12 cellular contexts compared by ENCODE assay signal in the genomic region with DNA sequence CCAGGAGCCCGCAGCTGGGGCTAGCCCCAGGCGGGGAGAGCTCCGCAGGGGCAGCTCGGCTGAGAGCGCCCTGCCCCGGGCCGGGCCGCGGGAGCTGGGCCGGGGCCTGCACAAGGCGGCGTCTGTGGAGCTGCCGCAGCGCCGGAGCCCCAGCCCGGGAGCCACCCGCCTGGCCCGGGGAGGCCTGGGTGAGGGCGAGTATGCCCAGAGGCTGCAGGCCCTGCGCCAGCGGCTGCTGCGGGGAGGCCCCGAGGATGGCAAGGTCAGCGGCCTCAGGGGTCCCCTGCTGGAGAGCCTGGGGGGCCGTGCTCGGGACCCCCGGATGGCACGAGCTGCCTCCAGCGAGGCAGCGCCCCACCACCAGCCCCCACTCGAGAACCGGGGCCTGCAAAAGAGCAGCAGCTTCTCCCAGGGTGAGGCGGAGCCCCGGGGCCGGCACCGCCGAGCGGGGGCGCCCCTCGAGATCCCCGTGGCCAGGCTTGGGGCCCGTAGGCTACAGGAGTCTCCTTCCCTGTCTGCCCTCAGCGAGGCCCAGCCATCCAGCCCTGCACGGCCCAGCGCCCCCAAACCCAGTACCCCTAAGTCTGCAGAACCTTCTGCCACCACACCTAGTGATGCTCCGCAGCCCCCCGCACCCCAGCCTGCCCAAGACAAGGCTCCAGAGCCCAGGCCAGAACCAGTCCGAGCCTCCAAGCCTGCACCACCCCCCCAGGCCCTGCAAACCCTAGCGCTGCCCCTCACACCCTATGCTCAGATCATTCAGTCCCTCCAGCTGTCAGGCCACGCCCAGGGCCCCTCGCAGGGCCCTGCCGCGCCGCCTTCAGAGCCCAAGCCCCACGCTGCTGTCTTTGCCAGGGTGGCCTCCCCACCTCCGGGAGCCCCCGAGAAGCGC. TPM values are rescaled to one million over a fixed set of nuclear protein-coding genes. Genes with fewer than 3 reads are reported as not detected.
DNase-seq lines count a peak whose midpoint lies in the region; ATAC-seq and TF ChIP-seq lines count a peak whose summit lies in the region.
"Had no signal": no experiment of that assay in that cellular context is flagged by ENCODE, and none has a peak within 500 bp of the region (broad histone marks: within the 10 kb centered on the region; RNA-seq: fewer than 3 reads in every experiment).

No MANE protein-coding gene starts in this region.

- no peak overlapping the region for H3K9ac ChIP-seq in stomach smooth muscle (ENCODE audit: low read length in 2 of 2)
- H3K9ac ChIP-seq: KMS-11 had no signal

- CTCF ChIA-PET in activated CD4-positive, alpha-beta T cell treated with anti-CD3 and anti-CD28 coated beads for 36 hours (lab: Charles Lee), result interaction anchor here (1.1 to 2.6 kb wide), 2 partner anchors 15 to 46 kb away, joined by 4 to 12 read pairs; a partner anchor contains a TSS

- POLR2A ChIA-PET in activated CD4-positive, alpha-beta T cell treated with anti-CD3 and anti-CD28 coated beads for 36 hours (lab: Charles Lee), result no interaction called here

- H3K36me3 ChIP-seq in ascending aorta (peaks cover 92 to 96% of the 10 kb centered on the region in 2 donors), mesodermal cell (ENCODE audit: control insufficient read depth, insufficient read depth, low read length) (peaks cover 4% of the 10 kb centered on the region), stomach smooth muscle (ENCODE audit: control insufficient read depth in 2 of 2, insufficient read depth in 2 of 2, low read length in 2 of 2) (peaks cover 55 to 56% of the 10 kb centered on the region in 2 donors), ovary (no peaks in the 10 kb centered on the region)
- H3K36me3 ChIP-seq: left lung had no signal

- H3K4me1 ChIP-seq in ascending aorta, result no peaks in the 10 kb centered on the region
- peaks cover 14% of the 10 kb centered on the region for H3K4me1 ChIP-seq in mesodermal cell (ENCODE audit: control insufficient read depth, insufficient read depth, low read length, poor library complexity, severe bottlenecking)
- peaks cover 30% of the 10 kb centered on the region for H3K4me1 ChIP-seq in stomach smooth muscle (ENCODE audit: control insufficient read depth, insufficient read depth, low read length)
- H3K4me1 ChIP-seq in ovary (ENCODE audit: insufficient read depth), result peaks cover 1% of the 10 kb centered on the region

- H3K27ac Mint-ChIP-seq in activated CD4-positive, alpha-beta T cell treated with anti-CD3 and anti-CD28 coated beads for 36 hours, result no peak overlapping the region

- TF ChIP-seq CTCF in ascending aorta (IDR thresholded peaks at IDR 0.05), result no peak
- no peak for TF ChIP-seq CTCF in ovary (IDR thresholded peaks at IDR 0.05)

- H3K9me3 ChIP-seq in ascending aorta (no peaks in the 10 kb centered on the region), mesodermal cell (ENCODE audit: control insufficient read depth, low read length) (no peaks in the 10 kb centered on the region), stomach smooth muscle (ENCODE audit: control insufficient read depth in 2 of 2, low read length in 2 of 2) (no peaks in the 10 kb centered on the region), ovary (no peaks in the 10 kb centered on the region)
- H3K9me3 ChIP-seq: left lung had no signal

- DNase-seq in activated CD4-positive, alpha-beta T cell treated with anti-CD3 and anti-CD28 coated beads for 36 hours, result no peak
- no peak for DNase-seq in activated CD4-positive, alpha-beta T cell treated with anti-CD3 and anti-CD28 coated beads, Interleukin-2, amount 50 U/mL, for 4 hours
- DNase-seq in ascending aorta (ENCODE audit: low spot score in 2 of 2) (no peak), ovary (no peak), GDM1 (lab: John Stamatoyannopoulos, UW) (no peak)

- 53 to 60% methylated on average over 48 to 55 of the region's 58 CpGs for WGBS in mesodermal cell (ENCODE audit: insufficient coverage in 2 of 2), 2 experiments
- 54 to 60% (median 55%) methylated on average over 40 to 58 of the region's 58 CpGs for WGBS in ovary, 3 donors

- no peaks in the 10 kb centered on the region for H3K9me3 Mint-ChIP-seq in activated CD4-positive, alpha-beta T cell treated with anti-CD3 and anti-CD28 coated beads for 36 hours (ENCODE audit: low read depth)

- peak overlapping the region; percentile 15 for H3K4me3 Mint-ChIP-seq in activated CD4-positive, alpha-beta T cell treated with anti-CD3 and anti-CD28 coated beads for 36 hours

- ATAC-seq in activated CD4-positive, alpha-beta T cell treated with anti-CD3 and anti-CD28 coated beads for 36 hours, result peak; percentile 38
- no peak for ATAC-seq in GM21515 (IDR thresholded peaks at IDR 0.05; ENCODE audit: unreplicated experiment)

- H3K27me3 Mint-ChIP-seq in activated CD4-positive, alpha-beta T cell treated with anti-CD3 and anti-CD28 coated beads for 36 hours, result peaks cover 27% of the 10 kb centered on the region

- TF ChIP-seq POLR2A in ovary (IDR thresholded peaks at IDR 0.05), result no peak

- H3K36me3 Mint-ChIP-seq in activated CD4-positive, alpha-beta T cell treated with anti-CD3 and anti-CD28 coated beads for 36 hours (ENCODE audit: low read depth), result no peaks in the 10 kb centered on the region

- no peak for TF ChIP-seq EP300 in ovary (IDR thresholded peaks at IDR 0.05)

- H3K27me3 ChIP-seq in ascending aorta (no peaks in the 10 kb centered on the region), stomach smooth muscle (ENCODE audit: control insufficient read depth in 1 of 2, insufficient read depth in 2 of 2, low read length in 2 of 2) (peaks cover 4 to 8% of the 10 kb centered on the region in 2 donors), ovary (no peaks in the 10 kb centered on the region)

- peak overlapping the region; percentile 14 to 42 for H3K27ac ChIP-seq in ascending aorta
- no peak overlapping the region for H3K27ac ChIP-seq in mesodermal cell (ENCODE audit: low read depth, low read length, severe bottlenecking)
- peak overlapping the region; percentile 70 for H3K27ac ChIP-seq in stomach smooth muscle (ENCODE audit: low read length)
- H3K27ac ChIP-seq in ovary, result no peak overlapping the region
- H3K27ac ChIP-seq: KMS-11, left lung had no signal

- H3K4me1 Mint-ChIP-seq in activated CD4-positive, alpha-beta T cell treated with anti-CD3 and anti-CD28 coated beads for 36 hours, result peaks cover 6% of the 10 kb centered on the region

- no peak overlapping the region for H3K4me3 ChIP-seq in ascending aorta
- peak overlapping the region; percentile 11 for H3K4me3 ChIP-seq in mesodermal cell (ENCODE audit: extremely low read depth, insufficient read depth, low read length, poor library complexity, severe bottlenecking)
- no peak overlapping the region for H3K4me3 ChIP-seq in stomach smooth muscle (ENCODE audit: low read length in 2 of 2)
- H3K4me3 ChIP-seq in ovary, result no peak overlapping the region
- H3K4me3 ChIP-seq: left lung had no signal

- intact Hi-C loops in activated CD4-positive, alpha-beta T cell treated with anti-CD3 and anti-CD28 coated beads for 36 hours (cut with DNase I, micrococcal nuclease), result no loop called here
- intact Hi-C loops in ascending aorta (cut with DNase I) (no loop called here), ovary (cut with DNase I) (loop anchor here in 1 of 4 donors (2.0 kb wide), 1 partner anchor 41 kb away; no protein-coding TSS in a partner anchor)

RNA-seq across cellular contexts. Expression of a gene that starts 15.0 kb away (rescaled TPM):
- total RNA-seq in activated CD4-positive, alpha-beta T cell treated with anti-CD3 and anti-CD28 coated beads for 36 hours, result 10 to 100 TPM; 35.2 to 35.5 TPM
- total RNA-seq in ascending aorta (11.4 TPM), ovary (10 to 100 TPM; 14.2 to 35.7 (median 23.7) TPM)
- 37.9 TPM for polyA plus RNA-seq in mesodermal cell (2013, experiment 1 of 2)
- polyA plus RNA-seq in mesodermal cell (2013, experiment 2 of 2), result 33.5 TPM
- 10 to 100 TPM; 20.0 to 33.7 TPM for polyA plus RNA-seq in ovary

RNA-seq across cellular contexts. Expression of a gene that starts 30.6 kb away (rescaled TPM):
- total RNA-seq in activated CD4-positive, alpha-beta T cell treated with anti-CD3 and anti-CD28 coated beads for 36 hours, result not detected
- total RNA-seq in ascending aorta (not detected), ovary (under 1 TPM in 3 of 7 donors, not detected in 4; 0.10 to 0.28 (median 0.24) TPM)
- polyA plus RNA-seq in mesodermal cell (2013, experiment 1 of 2), result 0.59 TPM
- 0.71 TPM for polyA plus RNA-seq in mesodermal cell (2013, experiment 2 of 2)
- polyA plus RNA-seq in ovary, result under 1 TPM in 1 of 2 donors, not detected in 1; 0.05 TPM
- total RNA-seq: Daoy, left lung, SK-MEL-5 had no signal

RNA-seq across cellular contexts. Expression of a gene that starts 49.1 kb away (rescaled TPM):
- total RNA-seq in activated CD4-positive, alpha-beta T cell treated with anti-CD3 and anti-CD28 coated beads for 36 hours, result 1 to 10 TPM in 1 of 2 experiments, under 1 TPM in 1; 0.89 to 1.4 TPM
- total RNA-seq in ascending aorta, result 390 TPM
- polyA plus RNA-seq in mesodermal cell (2013, experiment 1 of 2), result 46.3 TPM
- 41.5 TPM for polyA plus RNA-seq in mesodermal cell (2013, experiment 2 of 2)
- total RNA-seq in ovary, result 10 to 100 TPM; 13.9 to 79.7 (median 29.6) TPM
- polyA plus RNA-seq in ovary, result 10 to 100 TPM in 1 of 2 donors, 1 to 10 TPM in 1; 9.9 to 31.4 TPM

RNA-seq across cellular contexts. Expression of a gene that starts 59.9 kb away (rescaled TPM):
- 10 to 100 TPM; 14.1 to 17.1 TPM for total RNA-seq in activated CD4-positive, alpha-beta T cell treated with anti-CD3 and anti-CD28 coated beads for 36 hours
- 249 TPM for total RNA-seq in ascending aorta
- 79.3 TPM for polyA plus RNA-seq in mesodermal cell (2013, experiment 1 of 2)
- polyA plus RNA-seq in mesodermal cell (2013, experiment 2 of 2), result 60.9 TPM
- total RNA-seq in ovary, result 100 to 1,000 TPM in 6 of 7 donors, 10 to 100 TPM in 1; 89.4 to 181 (median 135) TPM
- polyA plus RNA-seq in ovary, result 10 to 100 TPM in 1 of 2 donors, 1 to 10 TPM in 1; 4.0 to 76.0 TPM

Comparison
In these comparisons a context has a peak if more than half of its experiments do, and no peak if none do; other contexts are left out.
1. H3K27ac ChIP-seq: peak in ascending aorta (2 of 2) and stomach smooth muscle (single experiment); none in mesodermal cell (single experiment) and ovary (0 of 2).
2. RNA of a gene that starts 49.1 kb away (total RNA-seq): 390 TPM in ascending aorta (single experiment) and 13.9 to 79.7 TPM in ovary; 0.89 to 1.4 TPM in activated CD4-positive, alpha-beta T cell treated with anti-CD3 and anti-CD28 coated beads for 36 hours; every median in the first group is over 4 times any median in the second.